Comparison of ENCODE assay signal across 8 cellular contexts in genomic region chr2:69013837-69014796, GRCh38. TPM values are rescaled to one million over a fixed set of nuclear protein-coding genes. Genes with fewer than 3 reads are reported as not detected.
A peak's percentile ranks its signal among the peaks of the same experiment; 100 is the strongest.
DNase-seq lines count a peak whose midpoint lies in the region; ATAC-seq and TF ChIP-seq lines count a peak whose summit lies in the region.

No MANE protein-coding gene starts in this region.

- DNase-seq in NCI-H345 treated with DMSO at 0.1 percent for 48 hours (lab: John Stamatoyannopoulos, UW; ENCODE audit: unreplicated experiment): peak; percentile 8
- no peak for DNase-seq in NCI-H345 (lab: John Stamatoyannopoulos, UW)
- DNase-seq in SK-N-DZ (ENCODE audit: low spot score): peak; percentile 35
- DNase-seq in fibroblast of gingiva (ENCODE audit: low read depth): peak; percentile 40
- DNase-seq in GM10248 (ENCODE audit: extremely low spot score): no peak
- DNase-seq in HK-2 (ENCODE audit: unreplicated experiment): no peak

- H3K9me3 ChIP-seq in parathyroid adenoma (ENCODE audit: control insufficient read depth, low read length): no peaks in the 10 kb centered on the region

- H3K36me3 ChIP-seq in parathyroid adenoma (ENCODE audit: control insufficient read depth, insufficient read depth, low read length): no peaks in the 10 kb centered on the region

- peak overlapping the region; percentile 75 for H3K4me3 ChIP-seq in parathyroid adenoma (ENCODE audit: low read depth, low read length)

- H3K9ac ChIP-seq in parathyroid adenoma: no peak overlapping the region

- no peak for ATAC-seq in HG03196 (IDR thresholded peaks at IDR 0.05; ENCODE audit: unreplicated experiment)

- POLR2A ChIA-PET in GM10248 (lab: Yijun Ruan, JAX): no interaction called here

- no peak for TF ChIP-seq CTCF in parathyroid adenoma (IDR thresholded peaks at IDR 0.05)
- no peak for TF ChIP-seq CTCF in GM10248 (IDR thresholded peaks at IDR 0.05; ENCODE audit: control extremely low read depth, extremely low read depth, low read depth, missing control alignments)

- peak overlapping the region; percentile 98 for H3K4me2 ChIP-seq in parathyroid adenoma (ENCODE audit: low read length)

- no peaks in the 10 kb centered on the region for H3K4me1 ChIP-seq in parathyroid adenoma

- no peaks in the 10 kb centered on the region for H3K27me3 ChIP-seq in parathyroid adenoma (ENCODE audit: control insufficient read depth, insufficient read depth, low read length)

- peaks cover 24% of the 10 kb centered on the region for H3K79me2 ChIP-seq in parathyroid adenoma

- peak overlapping the region; percentile 93 for H2AFZ ChIP-seq in parathyroid adenoma

- CTCF ChIA-PET in GM10248 (lab: Yijun Ruan, JAX): interaction anchor here (0.7 to 1.5 kb wide), 3 partner anchors 10 to 551 kb away, joined by 3 to 4 read pairs (median 3); no protein-coding TSS in a partner anchor

- H3K27ac ChIP-seq in parathyroid adenoma: peak overlapping the region; percentile 52

RNA-seq across cellular contexts. Expression of gene ANTXR1, which starts 1.1 kb away (rescaled TPM):
- polyA plus RNA-seq in SK-N-DZ (2014; cell fraction: cytosol; rRNA removed): 25.3 and 25.5 TPM in 2 replicates
- 14.9 and 19.1 TPM in 2 replicates for polyA plus RNA-seq in SK-N-DZ (2014; cell fraction: nucleus; rRNA removed)

RNA-seq across cellular contexts. Expression of gene GKN1, which starts 39.7 kb away (rescaled TPM):
- not detected in 2 replicates for polyA plus RNA-seq in SK-N-DZ (2014; cell fraction: cytosol; rRNA removed)
- polyA plus RNA-seq in SK-N-DZ (2014; cell fraction: nucleus; rRNA removed): not detected in 2 replicates

Comparison
In these comparisons a context has a peak if more than half of its experiments do, and no peak if none do; other contexts are left out.
1. DNase-seq: peak in NCI-H345 treated with DMSO at 0.1 percent for 48 hours (single experiment), SK-N-DZ (single experiment) and fibroblast of gingiva (single experiment); none in NCI-H345 (single experiment), GM10248 (single experiment) and HK-2 (single experiment).